ENCODE assay signal across 17 cellular contexts in the genomic region with DNA sequence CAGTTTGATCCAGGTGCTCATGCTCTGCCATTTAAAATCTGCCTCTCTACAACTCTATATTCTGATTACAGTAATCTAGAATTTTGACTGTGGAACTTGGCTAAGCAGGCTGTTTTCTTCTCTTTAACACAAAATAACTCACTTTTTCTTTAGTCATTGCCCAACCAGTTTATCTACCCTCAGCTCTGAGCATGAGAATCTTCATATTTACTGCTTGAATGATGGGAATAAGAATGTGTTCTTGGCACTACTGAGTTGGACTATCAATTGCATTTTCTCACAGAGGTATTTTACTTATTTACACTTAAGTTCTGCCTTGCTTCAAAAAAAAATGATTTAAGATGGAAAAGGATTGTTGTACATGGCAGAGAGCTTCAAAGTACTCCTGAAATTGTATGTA.
"Had no signal": no experiment of that assay in that cellular context is flagged by ENCODE, and none has a peak within 500 bp of the region (broad histone marks: within the 10 kb centered on the region; RNA-seq: fewer than 3 reads in every experiment).

No MANE protein-coding gene starts in this region.

- DNase-seq: dermis blood vessel endothelial cell; dorsolateral prefrontal cortex; effector CD4-positive, alpha-beta T cell; effector memory CD4-positive, alpha-beta T cell; foreskin keratinocyte; glutamatergic neuron; head of caudate nucleus; heart right ventricle; hippocampal formation; left cardiac atrium; left lung; left ventricle myocardium superior; lower lobe of right lung; mesenchymal stem cell; mucosa of descending colon had no signal

- H3K4me3 ChIP-seq: coronary artery, dorsolateral prefrontal cortex, esophagus muscularis mucosa, heart right ventricle, left lung, lower lobe of right lung, mucosa of descending colon had no signal

- H3K27ac ChIP-seq: coronary artery, dorsolateral prefrontal cortex, esophagus muscularis mucosa, foreskin keratinocyte, heart right ventricle, left lung, lower lobe of right lung had no signal

- H3K4me1 ChIP-seq: esophagus muscularis mucosa, foreskin keratinocyte, heart right ventricle, left lung, lower lobe of right lung had no signal

- H3K9me3 ChIP-seq: esophagus muscularis mucosa, left lung, lower lobe of right lung, mucosa of descending colon had no signal

- H3K27me3 ChIP-seq: esophagus muscularis mucosa, foreskin keratinocyte, heart right ventricle, left lung had no signal

- H3K36me3 ChIP-seq: esophagus muscularis mucosa, heart right ventricle, left lung, lower lobe of right lung had no signal
